ENCODE assay signal across 1 cellular context in genomic region chr2:222769941-222770340, GRCh38.
TF ChIP-seq lines count a peak whose summit lies in the region.

No MANE protein-coding gene starts in this region.

TF ChIP-seq in K562, 482 proteins besides CTCF, POLR2A, EP300 and RAD21 (continued from another document):
- no peak for TF ChIP-seq VEZF1 (CRISPR knock-in tag; IDR thresholded peaks at IDR 0.05)
